In genomic region chr2:234643407-234643806, GRCh38 we compare ENCODE assay signal across 15 cellular contexts.
"Had no signal": no experiment of that assay in that cellular context is flagged by ENCODE, and none has a peak within 500 bp of the region (broad histone marks: within the 10 kb centered on the region; RNA-seq: fewer than 3 reads in every experiment).

No MANE protein-coding gene starts in this region.

- H3K4me1 ChIP-seq: gastrocnemius medialis, heart right ventricle, left lung, sigmoid colon, transverse colon had no signal

- H3K27me3 ChIP-seq: gastrocnemius medialis, left lung, sigmoid colon, transverse colon had no signal

- H3K27ac ChIP-seq: gastrocnemius medialis, heart right ventricle, left lung, sigmoid colon, transverse colon, WERI-Rb-1 had no signal

- H3K4me3 ChIP-seq: gastrocnemius medialis, heart right ventricle, left lung, sigmoid colon, transverse colon had no signal

- H3K36me3 ChIP-seq: gastrocnemius medialis, heart right ventricle, left lung, sigmoid colon, transverse colon, WERI-Rb-1 had no signal

- DNase-seq: activated CD4-positive, alpha-beta T cell treated with anti-CD3 and anti-CD28 coated beads for 4 hours; activated naive CD4-positive, alpha-beta T cell treated with Interleukin-2 at 50 U/mL for 16 hours; activated naive CD8-positive, alpha-beta T cell treated with anti-CD3 and anti-CD28 coated beads, Interleukin-2, amount 50 U/mL, for 24 hours; gastrocnemius medialis; heart right ventricle; islet precursor cell; left lung; occipital lobe; sigmoid colon; stimulated activated CD4-positive, alpha-beta T cell treated with anti-CD3 and anti-CD28 coated beads, Interleukin-2, amount 100 ng/mL, for 24 hours; stimulated activated naive CD4-positive, alpha-beta T cell; substantia nigra; transverse colon; WERI-Rb-1 had no signal

- H3K9me3 ChIP-seq: gastrocnemius medialis had no signal

- ATAC-seq: activated naive CD8-positive, alpha-beta T cell treated with anti-CD3 and anti-CD28 coated beads, Interleukin-2, amount 50 U/mL, for 24 hours; gastrocnemius medialis; heart right ventricle; left lung; natural killer cell treated with Interleukin-12 subunit alpha and Interleukin-12 subunit beta and Interleukin-15 and Interleukin-18, amount 100 ng/mL, for 72 hours had no signal
